ENCODE assay signal across 8 cellular contexts in genomic region chrX:65677954-65678469, GRCh38. TPM values are rescaled to one million over a fixed set of nuclear protein-coding genes. Genes with fewer than 3 reads are reported as not detected.
DNase-seq lines count a peak whose midpoint lies in the region; ATAC-seq and TF ChIP-seq lines count a peak whose summit lies in the region.

No MANE protein-coding gene starts in this region.

- peak; percentile 8 for DNase-seq in GOT3 (lab: John Stamatoyannopoulos, UW)
- DNase-seq in activated CD8-positive, alpha-beta T cell treated with anti-CD3 and anti-CD28 coated beads for 36 hours: no peak
- DNase-seq in middle frontal gyrus (ENCODE audit: extremely low spot score, low spot score): no peak

- peak overlapping the region; percentile 21 for H3K4me3 Mint-ChIP-seq in activated CD8-positive, alpha-beta T cell treated with anti-CD3 and anti-CD28 coated beads for 36 hours

- H3K4me3 ChIP-seq in gastroesophageal sphincter (peak overlapping the region in 1 of 2 donors; percentile 2), skin epidermis (no peak overlapping the region)

- H3K4me1 Mint-ChIP-seq in activated CD8-positive, alpha-beta T cell treated with anti-CD3 and anti-CD28 coated beads for 36 hours (ENCODE audit: low read depth): peaks cover 75% of the 10 kb centered on the region

- 20 to 39% methylated on average over 2 to 3 of the region's 3 CpGs for WGBS in gastroesophageal sphincter (ENCODE audit: low coverage in 1 of 2), 2 donors

- no peak for TF ChIP-seq CTCF in activated CD8-positive, alpha-beta T cell treated with anti-CD3 and anti-CD28 coated beads for 36 hours (IDR thresholded peaks at IDR 0.05)
- no peak for TF ChIP-seq CTCF in gastroesophageal sphincter (IDR thresholded peaks at IDR 0.05)

- H3K4me1 ChIP-seq in gastroesophageal sphincter: peaks cover 12 to 100% (median 34%) of the 10 kb centered on the region in 3 donors

- POLR2A ChIA-PET in activated CD8-positive, alpha-beta T cell treated with anti-CD3 and anti-CD28 coated beads for 36 hours (lab: Charles Lee): interaction anchor here (1.2 kb wide), 1 partner anchor 77 kb away, joined by 3 read pairs; no protein-coding TSS in a partner anchor

- H3K36me3 Mint-ChIP-seq in activated CD8-positive, alpha-beta T cell treated with anti-CD3 and anti-CD28 coated beads for 36 hours (ENCODE audit: low read depth): peaks cover 67% of the 10 kb centered on the region

- no peaks in the 10 kb centered on the region for H3K27me3 Mint-ChIP-seq in activated CD8-positive, alpha-beta T cell treated with anti-CD3 and anti-CD28 coated beads for 36 hours

- H3K36me3 ChIP-seq in gastroesophageal sphincter: no peaks in the 10 kb centered on the region

- CTCF ChIA-PET in activated CD8-positive, alpha-beta T cell treated with anti-CD3 and anti-CD28 coated beads for 36 hours (lab: Charles Lee): interaction anchor here (1.2 kb wide), 1 partner anchor 45 kb away, joined by 3 read pairs; no protein-coding TSS in a partner anchor

- H3K9me3 Mint-ChIP-seq in activated CD8-positive, alpha-beta T cell treated with anti-CD3 and anti-CD28 coated beads for 36 hours: no peaks in the 10 kb centered on the region

- no peak for TF ChIP-seq POLR2A in gastroesophageal sphincter (IDR thresholded peaks at IDR 0.05)

- H3K27ac ChIP-seq in gastroesophageal sphincter (peak overlapping the region; percentile 79 to 95 (median 86)), skin epidermis (peak overlapping the region in 19 of 21 experiments; percentile 14 to 88 (median 79))

- no peaks in the 10 kb centered on the region for H3K9me3 ChIP-seq in gastroesophageal sphincter

- peak overlapping the region; percentile 84 for H3K27ac Mint-ChIP-seq in activated CD8-positive, alpha-beta T cell treated with anti-CD3 and anti-CD28 coated beads for 36 hours

- no peak for TF ChIP-seq EP300 in gastroesophageal sphincter (IDR thresholded peaks at IDR 0.05)

- no peaks in the 10 kb centered on the region for H3K27me3 ChIP-seq in gastroesophageal sphincter

- ATAC-seq in activated CD8-positive, alpha-beta T cell treated with anti-CD3 and anti-CD28 coated beads for 36 hours: no peak
- ATAC-seq in gastroesophageal sphincter: peak; percentile 80
- ATAC-seq in HG03159 (IDR thresholded peaks at IDR 0.05; ENCODE audit: unreplicated experiment): no peak
- no peak for ATAC-seq in HG02840 (IDR thresholded peaks at IDR 0.05; ENCODE audit: low FRiP score, unreplicated experiment)
- no peak for ATAC-seq in HG02885 (IDR thresholded peaks at IDR 0.05; ENCODE audit: poor library complexity, unreplicated experiment)

- intact Hi-C loops in activated CD8-positive, alpha-beta T cell treated with anti-CD3 and anti-CD28 coated beads for 36 hours (cut with micrococcal nuclease): no loop called here

RNA-seq across cellular contexts. Expression of gene MSN, which starts 10.6 kb away (rescaled TPM):
- total RNA-seq in activated CD8-positive, alpha-beta T cell treated with anti-CD3 and anti-CD28 coated beads for 36 hours: 100 to 1,000 TPM; 426 to 435 TPM
- total RNA-seq in gastroesophageal sphincter: 100 to 1,000 TPM; 191 to 355 (median 269) TPM
